ENCODE assay signal across 33 cellular contexts in genomic region chr2:9664365-9664764, GRCh38.
"Had no signal": no experiment of that assay in that cellular context is flagged by ENCODE, and none has a peak within 500 bp of the region (broad histone marks: within the 10 kb centered on the region; RNA-seq: fewer than 3 reads in every experiment).

No MANE protein-coding gene starts in this region.

- H3K27me3 Mint-ChIP-seq: activated CD4-positive, alpha-beta T cell treated with anti-CD3 and anti-CD28 coated beads, Interleukin-2, amount 10 ng/mL, durations not matched to agents 7 days and 5 days; activated naive CD4-positive, alpha-beta T cell treated with anti-CD3 and anti-CD28 coated beads, Interleukin-2, amount 50 U/mL, for 24 hours; activated naive CD8-positive, alpha-beta T cell treated with anti-CD3 and anti-CD28 coated beads, Interleukin-2, amount 50 U/mL, for 24 hours had no signal

- H3K27ac ChIP-seq: adrenal gland, breast epithelium, cardiac muscle cell, coronary artery, dorsolateral prefrontal cortex, heart left ventricle, VCaP had no signal

- H3K27me3 ChIP-seq: adrenal gland, breast epithelium, cardiac muscle cell, dorsolateral prefrontal cortex, heart left ventricle had no signal

- H3K36me3 ChIP-seq: adrenal gland, breast epithelium, cardiac muscle cell, heart left ventricle had no signal

- DNase-seq: activated CD4-positive, alpha-beta T cell treated with anti-CD3 and anti-CD28 coated beads for 1 hour; activated CD4-positive, alpha-beta T cell treated with anti-CD3 and anti-CD28 coated beads for 4 hours; activated CD4-positive, alpha-beta T cell treated with anti-CD3 and anti-CD28 coated beads, Interleukin-2, amount 10 ng/mL, durations not matched to agents 7 days and 5 days; activated CD4-positive, alpha-beta T cell treated with anti-CD3 and anti-CD28 coated beads, Interleukin-2, amount 50 U/mL, for 4 hours; activated CD8-positive, alpha-beta memory T cell treated with anti-CD3 and anti-CD28 coated beads for 24 hours; activated CD8-positive, alpha-beta T cell treated with anti-CD3 and anti-CD28 coated beads for 36 hours; activated effector memory CD4-positive, alpha-beta T cell treated with anti-CD3 and anti-CD28 coated beads, Interleukin-2, amount 50 U/mL, for 16 hours; activated naive CD4-positive, alpha-beta T cell treated with anti-CD3 and anti-CD28 coated beads for 36 hours; activated naive CD8-positive, alpha-beta T cell treated with anti-CD3 and anti-CD28 coated beads for 36 hours; activated naive CD8-positive, alpha-beta T cell treated with anti-CD3 and anti-CD28 coated beads, Interleukin-2, amount 50 U/mL, for 24 hours; activated T-cell treated with anti-CD3 and anti-CD28 coated beads, Interleukin-2, amount 50 U/mL, for 4 hours; adrenal gland; amygdala; aorta; central memory CD4-positive, alpha-beta T cell; dorsolateral prefrontal cortex; effector memory CD4-positive, alpha-beta T cell; endodermal cell; foreskin fibroblast; glutamatergic neuron; heart left ventricle; T-helper 1 cell; T-helper 2 cell had no signal

- H3K4me1 ChIP-seq: adrenal gland, breast epithelium had no signal

- ATAC-seq: activated CD8-positive, alpha-beta T cell treated with anti-CD3 and anti-CD28 coated beads for 36 hours; activated T-cell treated with anti-CD3 and anti-CD28 coated beads, Interleukin-2, amount 50 U/mL, for 4 hours; esophagus mucosa; heart left ventricle; WTC11 had no signal

- H3K9me3 ChIP-seq: adrenal gland, breast epithelium, heart left ventricle had no signal

- H3K27ac Mint-ChIP-seq: activated CD4-positive, alpha-beta T cell treated with anti-CD3 and anti-CD28 coated beads, Interleukin-2, amount 10 ng/mL, durations not matched to agents 7 days and 5 days; activated CD8-positive, alpha-beta T cell treated with anti-CD3 and anti-CD28 coated beads for 36 hours; activated naive CD4-positive, alpha-beta T cell treated with anti-CD3 and anti-CD28 coated beads for 36 hours; activated naive CD4-positive, alpha-beta T cell treated with anti-CD3 and anti-CD28 coated beads, Interleukin-2, amount 50 U/mL, for 24 hours; activated naive CD8-positive, alpha-beta T cell treated with anti-CD3 and anti-CD28 coated beads for 36 hours; activated naive CD8-positive, alpha-beta T cell treated with anti-CD3 and anti-CD28 coated beads, Interleukin-2, amount 50 U/mL, for 24 hours; activated T-helper 2 cell treated with anti-CD3 and anti-CD28 coated beads, Interferon-gamma antibody, Interleukin-2, Interleukin-4, amounts not matched to agents 10 μg/mL and 5 μg/mL and 100 μg/mL, durations not matched to agents 14 hours and 24 hours and 36 hours; brain; dendritic cell treated with granulocyte-macrophage colony-stimulating factor and Interleukin-4, amounts not matched to agents 40 ng/mL and 50 ng/mL, for 4 days; endodermal cell; WTC11 had no signal

- H3K4me3 Mint-ChIP-seq: activated CD4-positive, alpha-beta T cell treated with anti-CD3 and anti-CD28 coated beads, Interleukin-2, amount 10 ng/mL, durations not matched to agents 7 days and 5 days; activated CD8-positive, alpha-beta T cell treated with anti-CD3 and anti-CD28 coated beads for 36 hours; activated naive CD4-positive, alpha-beta T cell treated with anti-CD3 and anti-CD28 coated beads for 36 hours; activated naive CD4-positive, alpha-beta T cell treated with anti-CD3 and anti-CD28 coated beads, Interleukin-2, amount 50 U/mL, for 24 hours; activated naive CD8-positive, alpha-beta T cell treated with anti-CD3 and anti-CD28 coated beads for 36 hours; activated naive CD8-positive, alpha-beta T cell treated with anti-CD3 and anti-CD28 coated beads, Interleukin-2, amount 50 U/mL, for 24 hours; activated T-cell treated with anti-CD3 and anti-CD28 coated beads, Interleukin-2, amount 50 U/mL, for 4 hours; brain; dendritic cell treated with granulocyte-macrophage colony-stimulating factor and Interleukin-4, amounts not matched to agents 40 ng/mL and 50 ng/mL, for 4 days; endodermal cell; WTC11 had no signal

- H3K4me1 Mint-ChIP-seq: activated naive CD4-positive, alpha-beta T cell treated with anti-CD3 and anti-CD28 coated beads, Interleukin-2, amount 50 U/mL, for 24 hours; endodermal cell; WTC11 had no signal

- H3K36me3 Mint-ChIP-seq: activated naive CD4-positive, alpha-beta T cell treated with anti-CD3 and anti-CD28 coated beads, Interleukin-2, amount 50 U/mL, for 24 hours; activated naive CD8-positive, alpha-beta T cell treated with anti-CD3 and anti-CD28 coated beads for 36 hours; brain; WTC11 had no signal

- H3K4me3 ChIP-seq: adrenal gland, breast epithelium, cardiac muscle cell, coronary artery, dorsolateral prefrontal cortex, heart left ventricle had no signal

- H3K9me3 Mint-ChIP-seq: activated CD4-positive, alpha-beta T cell treated with anti-CD3 and anti-CD28 coated beads, Interleukin-2, amount 10 ng/mL, durations not matched to agents 7 days and 5 days; activated CD8-positive, alpha-beta T cell treated with anti-CD3 and anti-CD28 coated beads for 36 hours; activated naive CD4-positive, alpha-beta T cell treated with anti-CD3 and anti-CD28 coated beads for 36 hours; activated naive CD4-positive, alpha-beta T cell treated with anti-CD3 and anti-CD28 coated beads, Interleukin-2, amount 50 U/mL, for 24 hours; activated naive CD8-positive, alpha-beta T cell treated with anti-CD3 and anti-CD28 coated beads for 36 hours; activated naive CD8-positive, alpha-beta T cell treated with anti-CD3 and anti-CD28 coated beads, Interleukin-2, amount 50 U/mL, for 24 hours; activated T-cell treated with anti-CD3 and anti-CD28 coated beads, Interleukin-2, amount 50 U/mL, for 4 hours; activated T-helper 2 cell treated with anti-CD3 and anti-CD28 coated beads, Interferon-gamma antibody, Interleukin-2, Interleukin-4, amounts not matched to agents 10 μg/mL and 5 μg/mL and 100 μg/mL, durations not matched to agents 14 hours and 24 hours and 36 hours; brain; dendritic cell treated with granulocyte-macrophage colony-stimulating factor and Interleukin-4, amounts not matched to agents 40 ng/mL and 50 ng/mL, for 4 days; endodermal cell had no signal
